8 cellular contexts compared by ENCODE assay signal in genomic region chr6:35598621-35599020, GRCh38.
A peak's percentile ranks its signal among the peaks of the same experiment; 100 is the strongest.
DNase-seq lines count a peak whose midpoint lies in the region; ATAC-seq and TF ChIP-seq lines count a peak whose summit lies in the region.
"Not testable (repeated sequence)": the region's sequence is repeated elsewhere in the genome, so short reads cannot be mapped to it uniquely, and the experiment has no call there.

No MANE protein-coding gene starts in this region.

- H3K9ac ChIP-seq in HCT116 (ENCODE audit: low read length): not testable (repeated sequence)

- H3K4me1 ChIP-seq in ACC112 (ENCODE audit: control insufficient read depth, insufficient read depth, low read length, unreplicated experiment): peaks cover 63% of the 10 kb centered on the region
- H3K4me1 ChIP-seq in HCT116 (ENCODE audit: control insufficient read depth in 1 of 2, insufficient read depth in 2 of 2, low read length in 2 of 2): peaks cover 88 to 92% of the 10 kb centered on the region in 2 experiments
- H3K4me1 ChIP-seq in left ventricle myocardium inferior: peaks cover 89% of the 10 kb centered on the region
- H3K4me1 ChIP-seq in sigmoid colon: peaks cover 0 to 97% (median 94%) of the 10 kb centered on the region in 4 donors
- peaks cover 75 to 81% of the 10 kb centered on the region in 2 donors for H3K4me1 ChIP-seq in thoracic aorta (ENCODE audit: control insufficient read depth in 1 of 2, low read depth in 2 of 2)
- peaks cover 51 to 90% (median 73%) of the 10 kb centered on the region in 4 donors for H3K4me1 ChIP-seq in upper lobe of left lung

- RAD21 ChIA-PET in HCT116 (lab: Charles Lee; ENCODE audit: low non-redundant PET in 1 of 2, low total read pairs in 2 of 2, uncharacterized antibody in 2 of 2, unreplicated experiment in 2 of 2): not testable (repeated sequence)

- 97% methylated on average over 8 of the region's 8 CpGs for WGBS in sigmoid colon, 2 donors
- 97% methylated on average over 8 of the region's 8 CpGs for WGBS in upper lobe of left lung, 2 donors

- TF ChIP-seq POLR2A in HCT116 (IDR thresholded peaks at IDR 0.05; ENCODE audit: borderline replicate concordance, extremely low read depth, insufficient read depth, insufficient read length); sigmoid colon (IDR thresholded peaks at IDR 0.05); upper lobe of left lung (IDR thresholded peaks at IDR 0.05): not testable (repeated sequence)

- intact Hi-C loops in HCT116 (cut with micrococcal nuclease); left ventricle myocardium inferior (cut with micrococcal nuclease): not testable (repeated sequence)
- intact Hi-C loops in sigmoid colon (cut with DNase I): loop anchor here (10.0 kb wide), 1 partner anchor 564 kb away; no protein-coding TSS in a partner anchor

- peaks cover 14% of the 10 kb centered on the region for H3K36me3 Mint-ChIP-seq in activated naive CD4-positive, alpha-beta T cell treated with anti-CD3 and anti-CD28 coated beads, Interleukin-2, amount 50 U/mL, for 24 hours
- peaks cover 14% of the 10 kb centered on the region for H3K36me3 Mint-ChIP-seq in central memory CD8-positive, alpha-beta T cell (ENCODE audit: insufficient read depth)

- H3K4me1 Mint-ChIP-seq in activated naive CD4-positive, alpha-beta T cell treated with anti-CD3 and anti-CD28 coated beads, Interleukin-2, amount 50 U/mL, for 24 hours: peaks cover 87% of the 10 kb centered on the region
- H3K4me1 Mint-ChIP-seq in central memory CD8-positive, alpha-beta T cell: peaks cover 58% of the 10 kb centered on the region

- H3K4me2 ChIP-seq in HCT116 (ENCODE audit: low read length): peak overlapping the region; percentile 72; the same call in 1 of the 2 replicates

- H3K27ac ChIP-seq in ACC112 (ENCODE audit: low read depth, low read length) (peak overlapping the region; percentile 88; the same call in 1 of the 2 replicates), HCT116 (ENCODE audit: low read depth, low read length) (peak overlapping the region; percentile 99), left ventricle myocardium inferior (replicated peaks) (peak overlapping the region; percentile 97), sigmoid colon (peak overlapping the region; percentile 88 to 98 (median 91)), thoracic aorta (peak overlapping the region; percentile 45 to 97), upper lobe of left lung (peak overlapping the region in 3 of 4 donors; percentile 92 to 96 (median 94))

- CTCF ChIA-PET in HCT116 (lab: Charles Lee): interaction anchor here (1.0 to 1.4 kb wide), 2 partner anchors 26 to 256 kb away, joined by 3 to 6 read pairs; partner anchors contain the start of gene PPARD

- H3K27me3 Mint-ChIP-seq in activated naive CD4-positive, alpha-beta T cell treated with anti-CD3 and anti-CD28 coated beads, Interleukin-2, amount 50 U/mL, for 24 hours; central memory CD8-positive, alpha-beta T cell: not testable (repeated sequence)

- H3K4me3 Mint-ChIP-seq in activated naive CD4-positive, alpha-beta T cell treated with anti-CD3 and anti-CD28 coated beads, Interleukin-2, amount 50 U/mL, for 24 hours; central memory CD8-positive, alpha-beta T cell: not testable (repeated sequence)

- H3K9me2 ChIP-seq in HCT116 (ENCODE audit: insufficient read depth): not testable (repeated sequence)

- TF ChIP-seq RAD21 in HCT116 (IDR thresholded peaks at IDR 0.05; ENCODE audit: low read depth): not testable (repeated sequence)

- peaks cover 49% of the 10 kb centered on the region for H3K79me2 ChIP-seq in ACC112 (ENCODE audit: control insufficient read depth, insufficient read depth, low read length, unreplicated experiment)
- peaks cover 19% of the 10 kb centered on the region for H3K79me2 ChIP-seq in HCT116 (ENCODE audit: insufficient read depth, low read length)

- H3K9me3 Mint-ChIP-seq in activated naive CD4-positive, alpha-beta T cell treated with anti-CD3 and anti-CD28 coated beads, Interleukin-2, amount 50 U/mL, for 24 hours; central memory CD8-positive, alpha-beta T cell: not testable (repeated sequence)

- not testable (repeated sequence) for H4K20me1 ChIP-seq in HCT116 (ENCODE audit: insufficient read depth)

- not testable (repeated sequence) for H3K9me3 ChIP-seq in HCT116 (ENCODE audit: control insufficient read depth in 1 of 2, insufficient read depth in 1 of 2, low read depth in 1 of 2, low read length in 2 of 2); left ventricle myocardium inferior (replicated peaks); sigmoid colon; thoracic aorta; upper lobe of left lung

- BruUV-seq in HCT116 (replicated peaks; lab: Mats Ljungman, UMichigan): not testable (repeated sequence)

- POLR2A ChIA-PET in HCT116 (lab: Charles Lee): not testable (repeated sequence)

- not testable (repeated sequence) for TF ChIP-seq CTCF in HCT116 (IDR thresholded peaks at IDR 0.05 in 2 of 3, conservative IDR thresholded peaks at IDR 0.05 in 1 of 3; ENCODE audit: borderline replicate concordance in 1 of 3, insufficient read depth in 1 of 3, low read depth in 2 of 3, low read length in 2 of 3); left ventricle myocardium inferior (IDR thresholded peaks at IDR 0.05; ENCODE audit: borderline replicate concordance); sigmoid colon (IDR thresholded peaks at IDR 0.05); thoracic aorta (IDR thresholded peaks at IDR 0.05); upper lobe of left lung (IDR thresholded peaks at IDR 0.05)

- ATAC-seq in HCT116; central memory CD8-positive, alpha-beta T cell (replicated peaks; ENCODE audit: extremely low read depth, poor library complexity, severe bottlenecking); thoracic aorta (ENCODE audit: insufficient number of reproducible peaks, low FRiP score, low read depth); upper lobe of left lung (ENCODE audit: low FRiP score in 2 of 2): not testable (repeated sequence)

- H3K36me3 ChIP-seq in ACC112 (ENCODE audit: insufficient read depth, low read length): peaks cover 14% of the 10 kb centered on the region
- not testable (repeated sequence) for H3K36me3 ChIP-seq in HCT116 (ENCODE audit: control insufficient read depth in 1 of 2, insufficient read depth in 2 of 2, low read length in 2 of 2)
- peaks cover 39% of the 10 kb centered on the region for H3K36me3 ChIP-seq in left ventricle myocardium inferior
- peaks cover 12 to 38% (median 24%) of the 10 kb centered on the region in 4 donors for H3K36me3 ChIP-seq in sigmoid colon
- peaks cover 37% of the 10 kb centered on the region for H3K36me3 ChIP-seq in thoracic aorta
- H3K36me3 ChIP-seq in upper lobe of left lung: peaks cover 23 to 46% (median 35%) of the 10 kb centered on the region in 4 donors

- TF ChIP-seq EP300 in sigmoid colon (IDR thresholded peaks at IDR 0.05); upper lobe of left lung (IDR thresholded peaks at IDR 0.05): not testable (repeated sequence)

- H3K27me3 ChIP-seq in ACC112 (ENCODE audit: insufficient read depth, low read length); HCT116 (ENCODE audit: insufficient read depth, low read length); left ventricle myocardium inferior (ENCODE audit: low read depth); sigmoid colon; thoracic aorta (replicated peaks; ENCODE audit: insufficient read depth); upper lobe of left lung: not testable (repeated sequence)

- peak overlapping the region; percentile 23 for H3K27ac Mint-ChIP-seq in activated naive CD4-positive, alpha-beta T cell treated with anti-CD3 and anti-CD28 coated beads, Interleukin-2, amount 50 U/mL, for 24 hours
- peak overlapping the region; percentile 61 for H3K27ac Mint-ChIP-seq in central memory CD8-positive, alpha-beta T cell (ENCODE audit: low read depth)

- not testable (repeated sequence) for H3K4me3 ChIP-seq in ACC112 (ENCODE audit: low read depth, low read length); HCT116 (replicated peaks in 1 of 2; ENCODE audit: low read depth in 1 of 2, low read length in 2 of 2); left ventricle myocardium inferior; sigmoid colon; thoracic aorta; upper lobe of left lung

- H2AFZ ChIP-seq in ACC112 (ENCODE audit: low read length, unreplicated experiment); HCT116 (ENCODE audit: low read depth, low read length, poor library complexity, severe bottlenecking): not testable (repeated sequence)

- DNase-seq in HCT116 (ENCODE audit: low read depth, low spot score); central memory CD8-positive, alpha-beta T cell (ENCODE audit: low spot score in 2 of 2); left ventricle myocardium inferior; sigmoid colon; thoracic aorta (ENCODE audit: low spot score); upper lobe of left lung: not testable (repeated sequence)
